In genomic region chr4:75630932-75631320, GRCh38 we compare ENCODE assay signal across 8 cellular contexts. TPM values are rescaled to one million over a fixed set of nuclear protein-coding genes. Genes with fewer than 3 reads are reported as not detected.
A peak's percentile ranks its signal among the peaks of the same experiment; 100 is the strongest.
DNase-seq lines count a peak whose midpoint lies in the region; ATAC-seq and TF ChIP-seq lines count a peak whose summit lies in the region.

No MANE protein-coding gene starts in this region.

- WGBS in right cardiac atrium = 44% methylated on average over 9 of the region's 9 CpGs

- H3K4me3 Mint-ChIP-seq in GM23338 = peak overlapping the region; percentile 85
- peak overlapping the region; percentile 72 for H3K4me3 Mint-ChIP-seq in activated naive CD8-positive, alpha-beta T cell treated with anti-CD3 and anti-CD28 coated beads for 36 hours

- H3K27me3 Mint-ChIP-seq in GM23338 (ENCODE audit: insufficient read depth, low read depth, poor library complexity) = peaks cover 8% of the 10 kb centered on the region
- H3K27me3 Mint-ChIP-seq in activated naive CD8-positive, alpha-beta T cell treated with anti-CD3 and anti-CD28 coated beads for 36 hours = no peaks in the 10 kb centered on the region

- H3K27me3 ChIP-seq in GM23338 (ENCODE audit: insufficient read depth) (peaks cover 9% of the 10 kb centered on the region), right cardiac atrium (ENCODE audit: control insufficient read depth, insufficient read depth) (no peaks in the 10 kb centered on the region)

- peaks cover 5% of the 10 kb centered on the region for H3K4me1 Mint-ChIP-seq in GM23338
- H3K4me1 Mint-ChIP-seq in activated naive CD8-positive, alpha-beta T cell treated with anti-CD3 and anti-CD28 coated beads for 36 hours = peaks cover 23% of the 10 kb centered on the region

- no peaks in the 10 kb centered on the region for H3K36me3 Mint-ChIP-seq in GM23338 (ENCODE audit: low read depth)
- H3K36me3 Mint-ChIP-seq in activated naive CD8-positive, alpha-beta T cell treated with anti-CD3 and anti-CD28 coated beads for 36 hours = no peaks in the 10 kb centered on the region

- H3K9me3 Mint-ChIP-seq in GM23338 = no peaks in the 10 kb centered on the region
- H3K9me3 Mint-ChIP-seq in activated naive CD8-positive, alpha-beta T cell treated with anti-CD3 and anti-CD28 coated beads for 36 hours = no peaks in the 10 kb centered on the region

- ATAC-seq in GM23338 = peak; percentile 5
- ATAC-seq in right cardiac atrium = peak; percentile 48 to 61
- ATAC-seq in HG03097 (IDR thresholded peaks at IDR 0.05; ENCODE audit: low FRiP score, unreplicated experiment) = no peak
- no peak for ATAC-seq in GM18861 (IDR thresholded peaks at IDR 0.05; ENCODE audit: unreplicated experiment)
- no peak for ATAC-seq in HG02870 (IDR thresholded peaks at IDR 0.05; ENCODE audit: unreplicated experiment)

- H3K9me2 ChIP-seq in GM23338 (ENCODE audit: insufficient read depth) = no peaks in the 10 kb centered on the region

- H3K4me1 ChIP-seq in GM23338 (ENCODE audit: insufficient read depth) (peaks cover 5% of the 10 kb centered on the region; the same call in 1 of the 2 replicates), right cardiac atrium (ENCODE audit: control insufficient read depth, insufficient read depth, low read length) (peaks cover 4% of the 10 kb centered on the region)

- no peaks in the 10 kb centered on the region for H4K20me1 ChIP-seq in GM23338 (replicated peaks; ENCODE audit: insufficient read depth)

- TF ChIP-seq CTCF in GM23338 (conservative IDR thresholded peaks at IDR 0.05; ENCODE audit: low read depth in 2 of 2) = no peak

- H2AFZ ChIP-seq in GM23338 = peak overlapping the region; percentile 95

- H3K79me2 ChIP-seq in GM23338 (replicated peaks; ENCODE audit: insufficient read depth) = no peaks in the 10 kb centered on the region; the same call in 1 of the 2 replicates

- H3K36me3 ChIP-seq in GM23338 (ENCODE audit: insufficient read depth) = no peaks in the 10 kb centered on the region

- no peak overlapping the region for H3K27ac Mint-ChIP-seq in GM23338
- peak overlapping the region; percentile 72 for H3K27ac Mint-ChIP-seq in activated naive CD8-positive, alpha-beta T cell treated with anti-CD3 and anti-CD28 coated beads for 36 hours

- intact Hi-C loops in right cardiac atrium (cut with DNase I) = no loop called here

- H3F3A ChIP-seq in GM23338 (replicated peaks; ENCODE audit: low read depth) = no peaks in the 10 kb centered on the region

- H3K9me3 ChIP-seq in right cardiac atrium (ENCODE audit: control insufficient read depth, low read length) = no peaks in the 10 kb centered on the region

- H3K4me3 ChIP-seq in GM23338 = peak overlapping the region; percentile 83
- H3K4me3 ChIP-seq in right cardiac atrium (ENCODE audit: low read length) = peak overlapping the region; percentile 33
- H3K4me3 ChIP-seq in skeletal muscle cell (ENCODE audit: low read depth, low read length) = peak overlapping the region; percentile 55

- H3K27ac ChIP-seq in GM23338 (ENCODE audit: low read depth) (no peak overlapping the region), right cardiac atrium (ENCODE audit: low read length) (no peak overlapping the region)

- H3K4me2 ChIP-seq in GM23338 = peak overlapping the region; percentile 88

- DNase-seq in GM23338 (ENCODE audit: low spot score) (no peak), right cardiac atrium (peak in 1 of 3 donors; percentile 62), skeletal muscle cell (ENCODE audit: low read depth) (no peak), OCI-M1 (lab: John Stamatoyannopoulos, UW) (no peak)
- no peak for DNase-seq in activated naive CD8-positive, alpha-beta T cell treated with anti-CD3 and anti-CD28 coated beads for 36 hours

TF ChIP-seq in GM23338, 12 proteins besides CTCF, POLR2A, EP300 and RAD21 (continues in another document):
- no peak for TF ChIP-seq POLR2AphosphoS5 (IDR thresholded peaks at IDR 0.05; ENCODE audit: low read depth)
- TF ChIP-seq CREB1 (CRISPR knock-in tag; IDR thresholded peaks at IDR 0.05; ENCODE audit: low read depth) = no peak
- no peak for TF ChIP-seq REST (IDR thresholded peaks at IDR 0.05; ENCODE audit: unreplicated experiment)

RNA-seq across cellular contexts. Expression of gene CDKL2, which starts 0.6 kb away (rescaled TPM):
- total RNA-seq in GM23338 (2014; rRNA removed; shearing (Covaris generic)) = 1.7 and 1.8 TPM in 2 replicates
- polyA plus RNA-seq in GM23338 (2016; fragmentation: Nextera tagmentation; extraction: Ambion mirVana) (2.0 and 3.1 TPM in 2 replicates), right cardiac atrium (0.43 TPM)
- under 1 TPM; 0.60 to 0.84 TPM for total RNA-seq in activated naive CD8-positive, alpha-beta T cell treated with anti-CD3 and anti-CD28 coated beads for 36 hours
- total RNA-seq in right cardiac atrium = 1 to 10 TPM in 3 of 4 donors, under 1 TPM in 1; 0.64 to 1.5 (median 1.2) TPM

RNA-seq across cellular contexts. Expression of gene G3BP2, which starts 42.3 kb away (rescaled TPM):
- total RNA-seq in GM23338 (2014; rRNA removed; shearing (Covaris generic)) = 411 and 435 TPM in 2 replicates
- polyA plus RNA-seq in GM23338 (2016; fragmentation: Nextera tagmentation; extraction: Ambion mirVana) (94.5 and 103 TPM in 2 replicates), right cardiac atrium (22.3 TPM)
- 100 to 1,000 TPM; 249 to 251 TPM for total RNA-seq in activated naive CD8-positive, alpha-beta T cell treated with anti-CD3 and anti-CD28 coated beads for 36 hours
- total RNA-seq in right cardiac atrium = 100 to 1,000 TPM in 1 of 4 donors, 10 to 100 TPM in 3; 79.5 to 124 (median 86.8) TPM

Comparison
In these comparisons a context has a peak if more than half of its experiments do, and no peak if none do; other contexts are left out.
1. ATAC-seq: peak in GM23338 (single experiment) and right cardiac atrium (2 of 2); none in HG03097 (single experiment), GM18861 (single experiment) and HG02870 (single experiment).
2. H3K4me3 ChIP-seq: peak in every context shown above with its lines; median percentile 83 in GM23338; 55 in skeletal muscle cell; 33 in right cardiac atrium.